22 cellular contexts compared by ENCODE assay signal in genomic region chr3:166962911-166963310, GRCh38.
"Had no signal": no experiment of that assay in that cellular context is flagged by ENCODE, and none has a peak within 500 bp of the region (broad histone marks: within the 10 kb centered on the region; RNA-seq: fewer than 3 reads in every experiment).

No MANE protein-coding gene starts in this region.

- H3K4me1 ChIP-seq: esophagus muscularis mucosa, foreskin keratinocyte, gastrocnemius medialis, heart left ventricle, left ventricle myocardium inferior, lower lobe of right lung had no signal

- FAIRE-seq: colon, endothelial cell of umbilical vein had no signal

- ATAC-seq: foreskin keratinocyte, gastrocnemius medialis, heart left ventricle, left cardiac atrium, lower lobe of right lung, mucosa of descending colon had no signal

- H3K4me1 Mint-ChIP-seq: immature natural killer cell, mesothelial cell of epicardium had no signal

- H3K4me3 ChIP-seq: coronary artery, dorsolateral prefrontal cortex, esophagus muscularis mucosa, gastrocnemius medialis, heart left ventricle, hepatocyte, left ventricle myocardium inferior, lower lobe of right lung, mucosa of descending colon had no signal

- H3K27me3 ChIP-seq: dorsolateral prefrontal cortex, esophagus muscularis mucosa, foreskin keratinocyte, gastrocnemius medialis, heart left ventricle, hepatocyte had no signal

- H3K36me3 ChIP-seq: esophagus muscularis mucosa, gastrocnemius medialis, heart left ventricle, left ventricle myocardium inferior, lower lobe of right lung had no signal

- H3K27ac Mint-ChIP-seq: immature natural killer cell, mesothelial cell of epicardium had no signal

- H3K4me3 Mint-ChIP-seq: immature natural killer cell, mesothelial cell of epicardium had no signal

- H3K27ac ChIP-seq: coronary artery, dorsolateral prefrontal cortex, esophagus muscularis mucosa, foreskin keratinocyte, gastrocnemius medialis, heart left ventricle, hepatocyte, left ventricle myocardium inferior, lower lobe of right lung had no signal

- H3K36me3 Mint-ChIP-seq: immature natural killer cell, mesothelial cell of epicardium had no signal

- DNase-seq: dermis blood vessel endothelial cell; dorsolateral prefrontal cortex; effector CD4-positive, alpha-beta T cell; effector memory CD4-positive, alpha-beta T cell; foreskin keratinocyte; gastrocnemius medialis; glutamatergic neuron; heart left ventricle; hypothalamus; immature natural killer cell; islet precursor cell; left cardiac atrium; left ventricle myocardium inferior; lower lobe of right lung; mesenchymal stem cell; mucosa of descending colon had no signal

- H3K9me3 ChIP-seq: gastrocnemius medialis had no signal
